Comparison of ENCODE assay signal across 16 cellular contexts in the genomic region with DNA sequence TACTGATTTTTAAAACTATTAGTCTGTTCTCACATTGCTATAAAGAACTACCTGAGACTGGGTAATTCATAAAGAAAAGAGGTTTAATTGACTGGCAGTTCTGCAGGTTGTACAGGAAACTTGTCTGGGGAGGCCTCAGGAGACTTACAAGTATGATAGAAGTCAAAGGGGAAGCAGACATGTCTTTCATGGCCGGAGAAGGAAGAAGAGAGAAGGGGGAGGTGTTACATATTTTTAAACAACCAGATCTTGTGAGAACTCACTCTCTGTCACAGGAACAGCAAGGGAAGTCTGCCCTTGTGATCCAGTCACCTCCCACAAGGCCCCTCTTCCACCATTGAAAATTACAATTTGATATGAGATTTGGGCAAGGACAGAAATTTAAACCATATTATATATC. TPM values are rescaled to one million over a fixed set of nuclear protein-coding genes. Genes with fewer than 3 reads are reported as not detected.
DNase-seq lines count a peak whose midpoint lies in the region; ATAC-seq and TF ChIP-seq lines count a peak whose summit lies in the region.
"Had no signal": no experiment of that assay in that cellular context is flagged by ENCODE, and none has a peak within 500 bp of the region (broad histone marks: within the 10 kb centered on the region; RNA-seq: fewer than 3 reads in every experiment).

No MANE protein-coding gene starts in this region.

- DNase-seq in NCI-H82 (lab: John Stamatoyannopoulos, UW) = peak; percentile 21
- no peak for DNase-seq in NCI-H82 treated with DMSO at 0.1 percent for 48 hours (lab: John Stamatoyannopoulos, UW; ENCODE audit: unreplicated experiment)
- DNase-seq in NOMO-1 (lab: John Stamatoyannopoulos, UW; ENCODE audit: unreplicated experiment in 2 of 2) = peak; percentile 45 to 62
- DNase-seq in chondrocyte (ENCODE audit: low spot score) = no peak
- DNase-seq in thoracic aorta (ENCODE audit: low spot score) = no peak
- no peak for DNase-seq in activated naive CD4-positive, alpha-beta T cell treated with anti-CD3 and anti-CD28 coated beads for 36 hours
- DNase-seq: activated CD4-positive, alpha-beta T cell treated with anti-CD3 and anti-CD28 coated beads for 48 hours; CD4-positive, alpha-beta memory T cell; kidney; NCI-H1417; NCI-H446 treated with DMSO at 0.1 percent for 48 hours; testis had no signal

- CTCF ChIA-PET in activated naive CD4-positive, alpha-beta T cell treated with anti-CD3 and anti-CD28 coated beads for 36 hours (lab: Charles Lee) = interaction anchor here (0.6 kb wide), 1 partner anchor 404 kb away, joined by 4 read pairs; no protein-coding TSS in a partner anchor

- no peaks in the 10 kb centered on the region for H3K27me3 Mint-ChIP-seq in chondrocyte (ENCODE audit: low read depth)
- no peaks in the 10 kb centered on the region for H3K27me3 Mint-ChIP-seq in activated naive CD4-positive, alpha-beta T cell treated with anti-CD3 and anti-CD28 coated beads for 36 hours (ENCODE audit: low read depth)

- H3K9me3 Mint-ChIP-seq in chondrocyte (ENCODE audit: low read depth) = no peaks in the 10 kb centered on the region
- no peaks in the 10 kb centered on the region for H3K9me3 Mint-ChIP-seq in activated naive CD4-positive, alpha-beta T cell treated with anti-CD3 and anti-CD28 coated beads for 36 hours
- H3K9me3 Mint-ChIP-seq: CD4-positive, alpha-beta memory T cell had no signal

- peaks cover 54% of the 10 kb centered on the region for H3K4me1 Mint-ChIP-seq in chondrocyte (ENCODE audit: low read depth)
- peaks cover 6% of the 10 kb centered on the region for H3K4me1 Mint-ChIP-seq in activated naive CD4-positive, alpha-beta T cell treated with anti-CD3 and anti-CD28 coated beads for 36 hours (ENCODE audit: low read depth)

- peaks cover 8% of the 10 kb centered on the region for H3K36me3 Mint-ChIP-seq in chondrocyte (ENCODE audit: low read depth)
- H3K36me3 Mint-ChIP-seq in activated naive CD4-positive, alpha-beta T cell treated with anti-CD3 and anti-CD28 coated beads for 36 hours (ENCODE audit: low read depth) = peaks cover 3% of the 10 kb centered on the region
- H3K36me3 Mint-ChIP-seq: CD4-positive, alpha-beta memory T cell had no signal

- peaks cover 5% of the 10 kb centered on the region for H3K36me3 ChIP-seq in thoracic aorta

- intact Hi-C loops in activated naive CD4-positive, alpha-beta T cell treated with anti-CD3 and anti-CD28 coated beads for 36 hours (cut with micrococcal nuclease) = no loop called here

- peaks cover 45 to 59% of the 10 kb centered on the region in 2 donors for H3K4me1 ChIP-seq in thoracic aorta (ENCODE audit: control insufficient read depth in 1 of 2, low read depth in 2 of 2)
- H3K4me1 ChIP-seq: testis had no signal

- H3K27ac ChIP-seq in thoracic aorta = peak overlapping the region; percentile 66 to 78
- H3K27ac ChIP-seq: 22Rv1, testis had no signal

- H3K4me3 Mint-ChIP-seq in chondrocyte (ENCODE audit: unreplicated experiment) = no peak overlapping the region
- H3K4me3 Mint-ChIP-seq in activated naive CD4-positive, alpha-beta T cell treated with anti-CD3 and anti-CD28 coated beads for 36 hours = no peak overlapping the region
- H3K4me3 Mint-ChIP-seq: CD4-positive, alpha-beta memory T cell; T-helper 1 cell treated with Interleukin-12 subunit alpha and Interleukin-12 subunit beta and Interleukin-4 antibody, amounts not matched to agents 30 μg/mL and 1 μg/mL, for 36 hours had no signal

- no peak overlapping the region for H3K4me3 ChIP-seq in thoracic aorta
- H3K4me3 ChIP-seq: testis had no signal

- H3K27me3 ChIP-seq in thoracic aorta (replicated peaks; ENCODE audit: insufficient read depth) = no peaks in the 10 kb centered on the region
- H3K27me3 ChIP-seq: testis had no signal

- no peaks in the 10 kb centered on the region for H3K9me3 ChIP-seq in thoracic aorta
- H3K9me3 ChIP-seq: testis had no signal

- ATAC-seq in thoracic aorta (ENCODE audit: insufficient number of reproducible peaks, low FRiP score, low read depth) = no peak
- no peak for ATAC-seq in GM18873 (IDR thresholded peaks at IDR 0.05; ENCODE audit: low FRiP score, unreplicated experiment)
- no peak for ATAC-seq in GM21360 (IDR thresholded peaks at IDR 0.05; ENCODE audit: unreplicated experiment)

- no peak for TF ChIP-seq CTCF in chondrocyte (IDR thresholded peaks at IDR 0.05)
- no peak for TF ChIP-seq CTCF in thoracic aorta (IDR thresholded peaks at IDR 0.05)

- peak overlapping the region; percentile 78 for H3K27ac Mint-ChIP-seq in chondrocyte (ENCODE audit: unreplicated experiment)
- no peak overlapping the region for H3K27ac Mint-ChIP-seq in activated naive CD4-positive, alpha-beta T cell treated with anti-CD3 and anti-CD28 coated beads for 36 hours
- H3K27ac Mint-ChIP-seq: CD4-positive, alpha-beta memory T cell; T-helper 1 cell treated with Interleukin-12 subunit alpha and Interleukin-12 subunit beta and Interleukin-4 antibody, amounts not matched to agents 30 μg/mL and 1 μg/mL, for 36 hours had no signal

RNA-seq across cellular contexts. Expression of a gene that starts 55.9 kb away (rescaled TPM):
- total RNA-seq in chondrocyte (282 to 430 TPM (median 411 TPM) in 3 replicates), thoracic aorta (100 to 1,000 TPM; 740 to 777 TPM)
- 10 to 100 TPM; 38.0 to 44.3 TPM for total RNA-seq in activated naive CD4-positive, alpha-beta T cell treated with anti-CD3 and anti-CD28 coated beads for 36 hours

Comparison
In these comparisons a context has a peak if more than half of its experiments do, and no peak if none do; other contexts are left out.
1. DNase-seq: peak in NCI-H82 (single experiment) and NOMO-1 (2 of 2); none in NCI-H82 treated with DMSO at 0.1 percent for 48 hours (single experiment), chondrocyte (single experiment), thoracic aorta (single experiment) and activated naive CD4-positive, alpha-beta T cell treated with anti-CD3 and anti-CD28 coated beads for 36 hours (single experiment).